In the genomic region with DNA sequence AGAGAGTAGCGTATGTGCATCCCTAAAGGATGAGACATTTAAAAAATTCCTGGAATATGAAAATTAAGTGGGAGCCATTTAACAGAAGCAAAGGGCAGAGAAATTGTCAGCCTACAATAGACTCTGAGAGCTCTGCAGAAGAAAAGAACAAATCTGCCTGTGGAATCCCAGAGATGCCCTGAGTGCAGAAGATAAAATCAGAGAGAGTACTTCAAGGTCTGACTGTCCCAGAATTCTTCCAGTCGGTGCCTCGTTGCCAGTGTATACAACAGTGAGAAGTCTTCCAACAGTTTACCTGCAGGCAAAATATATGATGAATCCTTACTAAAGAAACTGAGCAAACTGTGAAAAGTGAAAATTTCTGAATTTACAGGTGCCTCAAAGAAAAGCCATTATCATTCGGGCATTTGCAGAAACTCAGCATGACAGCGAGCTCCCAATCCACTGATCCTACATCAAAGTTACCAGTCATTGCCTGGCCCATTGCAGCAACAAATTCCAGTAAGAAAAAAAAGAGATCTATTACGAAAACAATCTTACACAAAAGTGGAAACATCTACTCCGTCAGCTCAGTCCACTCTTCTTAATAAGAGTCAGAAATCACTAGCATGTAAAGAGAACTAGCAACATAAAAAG, we compare ENCODE assay signal across 21 cellular contexts.
A peak's percentile ranks its signal among the peaks of the same experiment; 100 is the strongest.
DNase-seq lines count a peak whose midpoint lies in the region; ATAC-seq, FAIRE-seq and TF ChIP-seq lines count a peak whose summit lies in the region.
"Had no signal": no experiment of that assay in that cellular context is flagged by ENCODE, and none has a peak within 500 bp of the region (broad histone marks: within the 10 kb centered on the region; RNA-seq: fewer than 3 reads in every experiment).

No MANE protein-coding gene starts in this region.

- no peaks in the 10 kb centered on the region for H3K23me2 ChIP-seq in H1 (ENCODE audit: low read depth, low read length)

- H3K36me3 ChIP-seq in HUES48 (ENCODE audit: control insufficient read depth, insufficient read depth, low read length) (no peaks in the 10 kb centered on the region), H1 (ENCODE audit: control insufficient read depth in 2 of 4, insufficient read depth in 4 of 4, low read length in 3 of 4) (no peaks in the 10 kb centered on the region; a peak in 1 of 8 replicates)

- H4K91ac ChIP-seq in H1 (replicated peaks; ENCODE audit: insufficient read length, low read length) = no peak overlapping the region

- H3K56ac ChIP-seq in H1 (replicated peaks; ENCODE audit: insufficient read length, low read depth, low read length) = no peak overlapping the region

- no peak overlapping the region for H3K18ac ChIP-seq in H1 (ENCODE audit: extremely low read depth, low read length)

- H2AFZ ChIP-seq in H1 (ENCODE audit: low read length) = no peak overlapping the region

- peak; percentile 74 for FAIRE-seq in H1 (lab: Jason Lieb, UNC)
- FAIRE-seq: A549, K562, RCC 7860 had no signal

- H3K79me2 ChIP-seq in H1 (ENCODE audit: control insufficient read depth in 1 of 2, insufficient read depth in 2 of 2, low read length in 2 of 2) = no peaks in the 10 kb centered on the region

- H3K79me1 ChIP-seq in H1 (ENCODE audit: low read depth, low read length) = no peaks in the 10 kb centered on the region

- 63% methylated on average over 7 of the region's 7 CpGs; no CpG with 5 or more reads in 1 of the 2 experiments for WGBS in H1 (ENCODE audit: extremely low coverage in 1 of 2, insufficient coverage in 1 of 2, insufficient read length in 1 of 2, insufficient replicate concordance in 2 of 2, low coverage in 1 of 2, low lambda C conversion rate in 2 of 2, missing lambda C conversion rate in 1 of 2), 2 experiments

- H3K4me3 ChIP-seq in HUES48 (ENCODE audit: low read depth, low read length) (peak overlapping the region; percentile 11; the same call in 1 of the 2 replicates), H1 (ENCODE audit: extremely low read depth in 1 of 4, insufficient read depth in 2 of 4, low read depth in 3 of 4, low read length in 4 of 4) (no peak overlapping the region)
- H3K4me3 ChIP-seq: A549; BLaER1 treated with 17β-estradiol and CSF1 and Interleukin-3, amounts not matched to agents 10 nM and 100 nM; K562 had no signal

- H3K4me2 ChIP-seq in H1 (ENCODE audit: insufficient read depth in 1 of 2, low read depth in 2 of 2, low read length in 2 of 2) = no peak overlapping the region
- H3K4me2 ChIP-seq: A549 had no signal

- CTCF ChIA-PET in H1 (lab: Charles Lee; ENCODE audit: partially characterized antibody) = interaction anchor here (0.5 to 2.3 kb wide), 6 partner anchors 8 to 184 kb away, joined by 3 to 7 read pairs (median 4); no protein-coding TSS in a partner anchor

- no peak overlapping the region for H3K9ac ChIP-seq in HUES48 (ENCODE audit: low read depth, low read length)
- no peak overlapping the region for H3K9ac ChIP-seq in H1 (replicated peaks in 1 of 4; ENCODE audit: extremely low read depth in 1 of 4, low read depth in 3 of 4, low read length in 3 of 4)
- H3K9ac ChIP-seq: BLaER1 treated with 17β-estradiol and CSF1 and Interleukin-3, amounts not matched to agents 10 nM and 100 nM had no signal

- no peak for TF ChIP-seq POLR2A in H1 (IDR thresholded peaks at IDR 0.05; ENCODE audit: control extremely low read depth in 1 of 2, low read depth in 2 of 2, low read length in 2 of 2)

- H3K36me3 Mint-ChIP-seq in CD14-positive monocyte (peaks cover 9 to 13% of the 10 kb centered on the region in 2 donors), HFFc6 (ENCODE audit: low read depth) (no peaks in the 10 kb centered on the region)
- H3K36me3 Mint-ChIP-seq: CD8-positive, alpha-beta memory T cell had no signal

- no peak overlapping the region for H3K4ac ChIP-seq in H1 (replicated peaks; ENCODE audit: insufficient read length, low read depth, low read length)

- TF ChIP-seq CTCF in CD14-positive monocyte (IDR thresholded peaks at IDR 0.05) = no peak
- no peak for TF ChIP-seq CTCF in H1 (IDR thresholded peaks at IDR 0.05; ENCODE audit: control extremely low read depth in 1 of 3, insufficient read depth in 1 of 3, low read depth in 1 of 3, low read length in 3 of 3)
- no peak for TF ChIP-seq CTCF in HFFc6 (IDR thresholded peaks at IDR 0.05)

- 0 out of 2 replicates have a peak overlapping the region, but pooled peaks have one; percentile 78 for H2BK20ac ChIP-seq in H1 (ENCODE audit: low read length)

- no peak overlapping the region for H4K8ac ChIP-seq in H1 (ENCODE audit: extremely low read depth, insufficient read depth, low read length)

- TF ChIP-seq EP300 in H1 (IDR thresholded peaks at IDR 0.05; ENCODE audit: borderline replicate concordance in 1 of 2, low read depth in 2 of 2, low read length in 2 of 2) = no peak

- H3K27me3 ChIP-seq in HUES48 (ENCODE audit: control insufficient read depth, insufficient read depth, low read length) (no peaks in the 10 kb centered on the region), H1 (replicated peaks in 1 of 4; ENCODE audit: control insufficient read depth in 3 of 4, extremely low read depth in 1 of 4, insufficient read depth in 3 of 4, low read length in 3 of 4) (no peaks in the 10 kb centered on the region)
- H3K27me3 ChIP-seq: BLaER1 treated with 17β-estradiol and CSF1 and Interleukin-3, amounts not matched to agents 10 nM and 100 nM had no signal

- peaks cover 10 to 24% (median 14%) of the 10 kb centered on the region in 7 donors for H3K9me3 Mint-ChIP-seq in CD14-positive monocyte
- H3K9me3 Mint-ChIP-seq in HFFc6 = no peaks in the 10 kb centered on the region; the same call in 1 of the 2 replicates

- H2BK120ac ChIP-seq in H1 (replicated peaks; ENCODE audit: low read depth, low read length) = no peak overlapping the region

- H3K4me1 Mint-ChIP-seq in CD14-positive monocyte (peaks cover 53% of the 10 kb centered on the region), HFFc6 (ENCODE audit: low read depth) (peaks cover 42% of the 10 kb centered on the region)
- H3K4me1 Mint-ChIP-seq: CD8-positive, alpha-beta memory T cell had no signal

- no peaks in the 10 kb centered on the region for H4K20me1 ChIP-seq in H1 (replicated peaks in 1 of 2; ENCODE audit: control insufficient read depth in 1 of 2, insufficient read depth in 2 of 2, low read length in 2 of 2)
- H4K20me1 ChIP-seq: BLaER1 treated with 17β-estradiol and CSF1 and Interleukin-3, amounts not matched to agents 10 nM and 100 nM had no signal

- H3K9me3 ChIP-seq in HUES48 (ENCODE audit: control insufficient read depth, insufficient read depth, low read length) (no peaks in the 10 kb centered on the region), H1 (ENCODE audit: insufficient read depth in 2 of 2, low read depth in 1 of 2, low read length in 1 of 2) (no peaks in the 10 kb centered on the region)
- H3K9me3 ChIP-seq: A549 had no signal

- intact Hi-C loops in CD14-positive monocyte (cut with micrococcal nuclease) = no loop called here

- H3K27me3 Mint-ChIP-seq in CD14-positive monocyte (ENCODE audit: low read depth in 3 of 3) = peaks cover 0 to 1% (median 0%) of the 10 kb centered on the region in 3 donors
- H3K27me3 Mint-ChIP-seq in HFFc6 (ENCODE audit: insufficient read depth) = no peaks in the 10 kb centered on the region

- POLR2A ChIA-PET in H1 (lab: Charles Lee; ENCODE audit: partially characterized antibody) = interaction anchor here (1.6 to 1.7 kb wide), 2 partner anchors 24 to 92 kb away, joined by 3 to 7 read pairs; partner anchors contain the start of gene VCAN

- ATAC-seq in GM21529 (IDR thresholded peaks at IDR 0.05; ENCODE audit: unreplicated experiment) = no peak
- ATAC-seq: A549, HCT116, K562, SK-N-SH treated with all-trans-retinoic acid at 6 μM for 48 hours had no signal

- H2BK5ac ChIP-seq in H1 (ENCODE audit: low read depth, low read length) = no peak overlapping the region; the same call in 1 of the 2 replicates

- no peak overlapping the region for H3K23ac ChIP-seq in H1 (ENCODE audit: insufficient read length)

- TF ChIP-seq RAD21 in H1 (IDR thresholded peaks at IDR 0.05 in 1 of 2, conservative IDR thresholded peaks at IDR 0.05 in 1 of 2; ENCODE audit: low read depth in 2 of 2, low read length in 2 of 2) = no peak

- no peak for DNase-seq in CD14-positive monocyte (ENCODE audit: low spot score)
- peak in 1 of 2 experiments; percentile 7 for DNase-seq in H1 (ENCODE audit: low read depth in 1 of 2, low spot score in 2 of 2)
- peak; percentile 66 for DNase-seq in islet precursor cell
- no peak for DNase-seq in AML-193 (lab: John Stamatoyannopoulos, UW)
- DNase-seq in HFFc6 = no peak
- DNase-seq: CD8-positive, alpha-beta memory T cell; NCI-H1417; NCI-H187; NCI-H2107; NCI-H2227 treated with DMSO at 0.1 percent for 48 hours; NCI-H510A treated with DMSO at 0.1 percent for 48 hours; NCI-H774; SHP77 had no signal

- H3K14ac ChIP-seq in H1 (ENCODE audit: insufficient read length) = no peak overlapping the region

- H3K27ac ChIP-seq in HUES48 (ENCODE audit: low read depth, low read length) (peak overlapping the region; percentile 40), H1 (ENCODE audit: low read depth, low read length) (no peak overlapping the region)
- H3K27ac ChIP-seq: A549 had no signal

- H3K4me3 Mint-ChIP-seq in CD14-positive monocyte (peak overlapping the region in 1 of 2 donors; percentile 2), HFFc6 (no peak overlapping the region)
- H3K4me3 Mint-ChIP-seq: CD8-positive, alpha-beta memory T cell had no signal

- no peak overlapping the region; the same call in 1 of the 2 replicates for H2BK15ac ChIP-seq in H1 (ENCODE audit: low read length)

- H4K5ac ChIP-seq in H1 (ENCODE audit: insufficient read length, low read depth, low read length) = no peak overlapping the region

- H2BK12ac ChIP-seq in H1 (ENCODE audit: low read depth, low read length) = 0 out of 2 replicates have a peak overlapping the region, but pooled peaks have one; percentile 54

- H3K27ac Mint-ChIP-seq in CD14-positive monocyte (peak overlapping the region; percentile 90 to 98 (median 96)), HFFc6 (no peak overlapping the region)
- H3K27ac Mint-ChIP-seq: CD8-positive, alpha-beta memory T cell had no signal

- H3K4me1 ChIP-seq in HUES48 (ENCODE audit: control insufficient read depth, insufficient read depth, low read length) (peaks cover 11% of the 10 kb centered on the region), H1 (replicated peaks in 1 of 4; ENCODE audit: control insufficient read depth in 3 of 4, insufficient read depth in 4 of 4, low read length in 3 of 4) (peaks cover 0 to 8% (median 4%) of the 10 kb centered on the region in 4 experiments; a peak in 2 of 7 replicates)
- H3K4me1 ChIP-seq: A549 had no signal

- no peak overlapping the region for H2AK5ac ChIP-seq in H1 (ENCODE audit: low read depth, low read length)

TF ChIP-seq in H1, 55 proteins besides CTCF, POLR2A, EP300 and RAD21:
- TF ChIP-seq TEAD4 (IDR thresholded peaks at IDR 0.05; ENCODE audit: low read depth, low read length) (peak; percentile 53; the same call in 1 of the 2 replicates), NANOG (IDR thresholded peaks at IDR 0.05; ENCODE audit: insufficient read depth, low read depth, low read length, poor library complexity, severe bottlenecking) (peak; percentile 53), KDM1A (IDR thresholded peaks at IDR 0.05; ENCODE audit: borderline replicate concordance, low read length) (no peak), SIRT6 (IDR thresholded peaks at IDR 0.05; ENCODE audit: low read length) (no peak)
